Comparison of ENCODE assay signal across 21 cellular contexts in genomic region chr17:80611831-80612230, GRCh38.
"Had no signal": no experiment of that assay in that cellular context is flagged by ENCODE, and none has a peak within 500 bp of the region (broad histone marks: within the 10 kb centered on the region; RNA-seq: fewer than 3 reads in every experiment).

No MANE protein-coding gene starts in this region.

- H3K36me3 ChIP-seq: gastroesophageal sphincter, heart left ventricle, right lobe of liver, tibial nerve, uterus had no signal

- H3K27ac ChIP-seq: gastroesophageal sphincter, heart left ventricle, right lobe of liver, skin epidermis, tibial nerve, uterus had no signal

- DNase-seq: activated CD4-positive, alpha-beta memory T cell treated with anti-CD3 and anti-CD28 coated beads for 36 hours; activated CD4-positive, alpha-beta T cell treated with anti-CD3 and anti-CD28 coated beads for 36 hours; activated naive CD4-positive, alpha-beta T cell treated with Interleukin-2 at 50 U/mL for 16 hours; activated T-cell treated with anti-CD3 and anti-CD28 coated beads, Interleukin-2, amount 50 U/mL, for 48 hours; aorta; effector CD8-positive, alpha-beta T cell; heart left ventricle; left cardiac atrium; nephron progenitor cell; occipital lobe; right lobe of liver; stimulated activated CD4-positive, alpha-beta T cell treated with anti-CD3 and anti-CD28 coated beads, Interleukin-1b, Interleukin-23, amount 100 ng/mL, for 48 hours; substantia nigra; T-helper 9 cell; uterus had no signal

- H3K27me3 Mint-ChIP-seq: activated CD4-positive, alpha-beta memory T cell treated with anti-CD3 and anti-CD28 coated beads for 36 hours; activated CD4-positive, alpha-beta T cell treated with anti-CD3 and anti-CD28 coated beads for 36 hours; stimulated activated naive CD8-positive, alpha-beta T cell treated with anti-CD3 and anti-CD28 coated beads, Interleukin-15, Interleukin-2, amounts not matched to agents 100 ng/mL and 50 ng/mL, for 24 hours had no signal

- H3K4me1 ChIP-seq: gastroesophageal sphincter, right lobe of liver, uterus had no signal

- H3K27ac Mint-ChIP-seq: activated CD4-positive, alpha-beta memory T cell treated with anti-CD3 and anti-CD28 coated beads for 36 hours; activated CD4-positive, alpha-beta T cell treated with anti-CD3 and anti-CD28 coated beads for 36 hours; nephron progenitor cell; stimulated activated naive CD8-positive, alpha-beta T cell treated with anti-CD3 and anti-CD28 coated beads, Interleukin-15, Interleukin-2, amounts not matched to agents 100 ng/mL and 50 ng/mL, for 24 hours; WTC11 had no signal

- ATAC-seq: activated CD4-positive, alpha-beta T cell treated with anti-CD3 and anti-CD28 coated beads for 36 hours; gastroesophageal sphincter; heart left ventricle; left cardiac atrium; right lobe of liver; WTC11 had no signal

- H3K36me3 Mint-ChIP-seq: activated CD4-positive, alpha-beta memory T cell treated with anti-CD3 and anti-CD28 coated beads for 36 hours; brain; WTC11 had no signal

- H3K9me3 ChIP-seq: gastroesophageal sphincter, heart left ventricle, right lobe of liver, tibial nerve, uterus had no signal

- H3K4me3 Mint-ChIP-seq: activated CD4-positive, alpha-beta memory T cell treated with anti-CD3 and anti-CD28 coated beads for 36 hours; activated CD4-positive, alpha-beta T cell treated with anti-CD3 and anti-CD28 coated beads for 36 hours; brain; nephron progenitor cell; stimulated activated naive CD8-positive, alpha-beta T cell treated with anti-CD3 and anti-CD28 coated beads, Interleukin-15, Interleukin-2, amounts not matched to agents 100 ng/mL and 50 ng/mL, for 24 hours; WTC11 had no signal

- H3K4me3 ChIP-seq: gastroesophageal sphincter, heart left ventricle, right lobe of liver, skin epidermis, tibial nerve, uterus had no signal

- H3K9me3 Mint-ChIP-seq: activated CD4-positive, alpha-beta memory T cell treated with anti-CD3 and anti-CD28 coated beads for 36 hours; stimulated activated naive CD8-positive, alpha-beta T cell treated with anti-CD3 and anti-CD28 coated beads, Interleukin-15, Interleukin-2, amounts not matched to agents 100 ng/mL and 50 ng/mL, for 24 hours; WTC11 had no signal

- H3K27me3 ChIP-seq: gastroesophageal sphincter, heart left ventricle, right lobe of liver, tibial nerve, uterus had no signal
